In the genomic region with DNA sequence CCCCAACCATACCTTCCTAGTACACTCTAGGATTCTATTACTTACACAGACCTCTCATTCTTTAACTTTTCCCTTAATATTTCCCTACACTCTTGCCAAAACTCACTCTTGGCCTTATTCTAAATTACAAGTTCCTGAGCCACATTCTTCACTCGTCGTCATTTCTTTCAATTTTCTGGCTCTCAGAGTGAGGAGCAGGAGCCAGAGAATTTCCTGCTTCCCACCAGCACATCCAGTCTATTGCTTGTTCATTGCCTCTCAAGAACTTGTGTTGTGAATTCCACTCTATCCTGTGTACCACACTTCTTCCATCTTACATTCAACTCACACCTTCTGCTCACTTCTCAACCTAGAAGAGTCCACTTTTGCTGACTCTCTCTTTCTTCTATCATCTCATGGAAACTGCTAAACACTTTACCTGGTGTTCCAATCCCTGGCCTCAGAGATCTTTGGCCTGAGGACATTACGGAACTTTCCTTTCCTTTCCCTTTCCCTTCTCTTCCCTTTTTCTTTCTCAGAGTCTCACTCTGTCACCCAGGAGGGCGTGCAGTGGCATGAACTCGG, we compare ENCODE assay signal across 22 cellular contexts.
DNase-seq lines count a peak whose midpoint lies in the region; ATAC-seq, FAIRE-seq and TF ChIP-seq lines count a peak whose summit lies in the region.
"Had no signal": no experiment of that assay in that cellular context is flagged by ENCODE, and none has a peak within 500 bp of the region (broad histone marks: within the 10 kb centered on the region; RNA-seq: fewer than 3 reads in every experiment).

No MANE protein-coding gene starts in this region.

- ATAC-seq in left ventricle myocardium superior = peak; percentile 18
- no peak for ATAC-seq in GM19351 (IDR thresholded peaks at IDR 0.05; ENCODE audit: unreplicated experiment)
- ATAC-seq: HCT116 had no signal

- intact Hi-C loops in left ventricle myocardium superior (cut with micrococcal nuclease) = no loop called here
- intact Hi-C loops in cardiac septum (cut with DNase I) = no loop called here

- DNase-seq in left ventricle myocardium superior (no peak), cardiac septum (ENCODE audit: low spot score) (no peak), bronchial epithelial cell (ENCODE audit: low read depth) (no peak), fibroblast of the aortic adventitia (ENCODE audit: low read depth) (peak; percentile 89), caudate nucleus (lab: John Stamatoyannopoulos, UW) (no peak), SW 1271 (lab: John Stamatoyannopoulos, UW) (no peak), NCI-H1092 (lab: John Stamatoyannopoulos, UW) (no peak)
- DNase-seq: DMS79, GOT3, KBM-7, NCI-H1417, NCI-H187, NCI-H2107, NCI-H2227 treated with DMSO at 0.1 percent for 48 hours, NCI-H510A treated with DMSO at 0.1 percent for 48 hours, NCI-H774, SIG-M5 had no signal

- no peak overlapping the region for H3K27ac ChIP-seq in caudate nucleus (ENCODE audit: low read depth, low read length)
- H3K27ac ChIP-seq: C4-2B had no signal

- no peaks in the 10 kb centered on the region for H3K27me3 ChIP-seq in bronchial epithelial cell (ENCODE audit: control insufficient read depth, insufficient read depth, low read length)

- TF ChIP-seq CTCF in bronchial epithelial cell (IDR thresholded peaks at IDR 0.05; ENCODE audit: insufficient read depth, low read length, severe bottlenecking) (no peak), fibroblast of the aortic adventitia (IDR thresholded peaks at IDR 0.05; ENCODE audit: insufficient read depth, low read length) (no peak)

- FAIRE-seq in bronchial epithelial cell (lab: Jason Lieb, UNC) = peak; percentile 72
- FAIRE-seq: GM12892, GM18507 had no signal

- H3K4me3 ChIP-seq in bronchial epithelial cell (ENCODE audit: low read depth, low read length) (no peak overlapping the region), fibroblast of the aortic adventitia (ENCODE audit: low read depth, low read length) (no peak overlapping the region)

- H3K36me3 ChIP-seq in bronchial epithelial cell (ENCODE audit: control insufficient read depth, insufficient read depth, low read length) = no peaks in the 10 kb centered on the region
